8 cellular contexts compared by ENCODE assay signal in the genomic region with DNA sequence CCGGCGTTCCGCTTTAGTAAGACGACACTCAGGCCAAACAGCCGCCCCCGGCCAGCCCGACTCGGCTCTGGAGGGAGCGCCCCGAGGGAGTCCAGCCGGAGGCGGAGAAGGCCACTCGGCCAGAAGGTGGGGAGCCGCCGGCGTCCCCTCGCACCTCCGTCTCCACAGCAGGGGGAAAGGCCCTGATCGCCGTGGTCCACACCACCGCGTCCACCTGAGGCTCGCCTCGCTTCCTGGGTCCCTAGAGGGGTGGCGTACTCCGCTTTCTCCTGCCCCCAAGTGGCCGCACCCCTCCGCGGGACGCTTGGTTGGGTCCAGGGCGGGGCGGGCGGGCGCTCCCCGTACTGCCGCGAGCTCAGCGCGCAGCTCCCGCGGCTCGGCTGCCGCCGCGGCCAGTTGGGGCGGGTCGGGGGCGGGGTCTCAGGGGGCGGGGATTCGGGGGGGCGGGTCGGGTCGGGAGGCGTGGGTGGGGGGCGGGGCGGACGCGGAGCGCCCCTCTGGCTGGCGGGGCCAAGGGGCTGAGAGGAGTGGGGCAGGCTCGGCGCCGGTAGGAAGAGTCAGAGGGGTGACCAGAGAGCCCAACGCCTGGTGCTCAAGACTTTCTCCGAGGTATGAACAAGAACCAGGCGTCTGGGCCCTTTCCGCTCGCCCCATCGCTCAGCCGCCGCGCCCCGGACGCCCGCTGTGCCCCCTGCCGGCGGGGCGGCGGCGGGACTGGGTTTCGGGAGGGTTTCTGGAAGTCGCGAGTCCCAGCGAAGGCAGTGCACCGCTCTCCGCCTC. TPM values are rescaled to one million over a fixed set of nuclear protein-coding genes. Genes with fewer than 3 reads are reported as not detected.
DNase-seq lines count a peak whose midpoint lies in the region; ATAC-seq and TF ChIP-seq lines count a peak whose summit lies in the region.

TSS of gene FRMD6 (plus strand) at position 523 of the 780 bp plus-strand sequence. CDS start 37,927 bp downstream, outside the sequence.

- peak; percentile 78 for TF ChIP-seq CTCF in OCI-LY7 (conservative IDR thresholded peaks at IDR 0.05; ENCODE audit: low read length)

- H2AFZ ChIP-seq in OCI-LY7 (ENCODE audit: low read length) = peak within 1 kb of the TSS; percentile 76

- no peaks in the 10 kb centered on the region for H3K36me3 ChIP-seq in OCI-LY7 (ENCODE audit: insufficient read depth, low read length)
- peaks cover 0 to 16% of the 10 kb centered on the region in 2 donors for H3K36me3 ChIP-seq in muscle layer of duodenum (ENCODE audit: control insufficient read depth in 1 of 2, insufficient read depth in 2 of 2, low read length in 2 of 2)

- intact Hi-C loops in OCI-LY7 (cut with micrococcal nuclease; ENCODE audit: unreplicated experiment) = loop anchor here (2.0 to 5.0 kb wide), 3 partner anchors 195 to 896 kb away; partner anchors contain the start of gene TMX1

- H3K27me3 Mint-ChIP-seq in activated T-cell treated with anti-CD3 and anti-CD28 coated beads, Interleukin-2, amount 50 U/mL, for 24 hours = peaks cover 29% of the 10 kb centered on the region

- H3K4me1 ChIP-seq in OCI-LY7 (ENCODE audit: insufficient read depth, low read length, poor library complexity, severe bottlenecking) (peaks cover 31% of the 10 kb centered on the region), muscle layer of duodenum (ENCODE audit: control insufficient read depth in 1 of 2, insufficient read depth in 2 of 2, low read length in 2 of 2) (peaks cover 0 to 22% of the 10 kb centered on the region in 2 donors)

- peak within 1 kb of the TSS; percentile 82 for H3K4me3 Mint-ChIP-seq in activated T-cell treated with anti-CD3 and anti-CD28 coated beads, Interleukin-2, amount 50 U/mL, for 24 hours

- H3K4me3 ChIP-seq in OCI-LY7 (ENCODE audit: low read depth, low read length, poor library complexity, severe bottlenecking) (peak within 1 kb of the TSS; percentile 87), muscle layer of duodenum (ENCODE audit: low read depth in 1 of 2, low read length in 2 of 2) (peak within 1 kb of the TSS; percentile 85 to 96)

- no peaks in the 10 kb centered on the region for H4K20me1 ChIP-seq in OCI-LY7 (ENCODE audit: insufficient read depth, low read length)

- POLR2A ChIA-PET in OCI-LY7 (lab: Charles Lee) = interaction anchor here (0.8 to 1.5 kb wide), 3 partner anchors 9 to 85 kb away, joined by 3 to 5 read pairs (median 3); no protein-coding TSS in a partner anchor

- peak within 1 kb of the TSS; percentile 81 for H3K27ac Mint-ChIP-seq in activated T-cell treated with anti-CD3 and anti-CD28 coated beads, Interleukin-2, amount 50 U/mL, for 24 hours

- H3K79me2 ChIP-seq in OCI-LY7 (ENCODE audit: insufficient read depth, low read depth, low read length) = peaks cover 18% of the 10 kb centered on the region; the same call in 1 of the 2 replicates

- H3K27ac ChIP-seq in OCI-LY7 (ENCODE audit: low read depth, low read length, poor library complexity, severe bottlenecking) = peak within 1 kb of the TSS; percentile 78
- peak within 1 kb of the TSS; percentile 91 for H3K27ac ChIP-seq in muscle layer of duodenum (ENCODE audit: low read length)

- DNase-seq in COLO829 (ENCODE audit: low spot score) (peak; percentile 72), HT-29 (ENCODE audit: low spot score) (peak; percentile 68), OCI-LY7 (ENCODE audit: low spot score) (peak; percentile 88)
- peak; percentile 91 for DNase-seq in activated T-cell treated with anti-CD3 and anti-CD28 coated beads, Interleukin-2, amount 50 U/mL, for 24 hours
- peak; percentile 47 for DNase-seq in stimulated activated CD8-positive, alpha-beta memory T cell treated with anti-CD3 and anti-CD28 coated beads, Interleukin-7, amount 100 ng/mL, for 24 hours (ENCODE audit: low read depth)

- H3K9me3 Mint-ChIP-seq in activated T-cell treated with anti-CD3 and anti-CD28 coated beads, Interleukin-2, amount 50 U/mL, for 24 hours = no peaks in the 10 kb centered on the region

- no peaks in the 10 kb centered on the region for H3K27me3 ChIP-seq in muscle layer of duodenum (ENCODE audit: low read depth, low read length)

- CTCF ChIA-PET in OCI-LY7 (lab: Charles Lee; ENCODE audit: unreplicated experiment) = interaction anchor here (0.6 kb wide), 1 partner anchor 392 kb away, joined by 3 read pairs; no protein-coding TSS in a partner anchor

- BruUV-seq in OCI-LY7 (replicated peaks; lab: Mats Ljungman, UMichigan) = no TSS peak

- no peaks in the 10 kb centered on the region for H3K9me2 ChIP-seq in OCI-LY7 (ENCODE audit: insufficient read depth, low read length)

- no peaks in the 10 kb centered on the region for H3K36me3 Mint-ChIP-seq in activated T-cell treated with anti-CD3 and anti-CD28 coated beads, Interleukin-2, amount 50 U/mL, for 24 hours (ENCODE audit: low read depth)

- H3K4me1 Mint-ChIP-seq in activated T-cell treated with anti-CD3 and anti-CD28 coated beads, Interleukin-2, amount 50 U/mL, for 24 hours (ENCODE audit: low read depth) = peaks cover 26% of the 10 kb centered on the region

- peak within 1 kb of the TSS; percentile 87 for H3K4me2 ChIP-seq in OCI-LY7 (ENCODE audit: low read length)

- H3K9me3 ChIP-seq in OCI-LY7 (ENCODE audit: low read length) (no peaks in the 10 kb centered on the region), muscle layer of duodenum (ENCODE audit: control insufficient read depth in 1 of 2, low read length in 2 of 2) (no peaks in the 10 kb centered on the region)

- peak; percentile 46 for ATAC-seq in GM19468 (IDR thresholded peaks at IDR 0.05; ENCODE audit: extremely low read depth, unreplicated experiment)
- ATAC-seq in esophagus mucosa = peak; percentile 91

RNA-seq across cellular contexts. Expression of gene FRMD6, which starts in this region (rescaled TPM):
- 0.23 and 1.2 TPM in 2 replicates for total RNA-seq in HT-29 (2014; rRNA removed; shearing (Covaris generic))
- 7.6 and 12.3 TPM in 2 replicates for total RNA-seq in OCI-LY7 (2014; rRNA removed; shearing (Covaris generic))
- total RNA-seq in OCI-LY7 (2022) (4.4 and 4.9 TPM in 2 replicates), esophagus mucosa (92.0 TPM)

Comparison
In these comparisons a context has a peak if more than half of its experiments do, and no peak if none do; other contexts are left out.
1. Peak in every context shown above with its lines: DNase-seq, ATAC-seq, H3K4me3 ChIP-seq and H3K27ac ChIP-seq.